ENCODE assay signal across 22 cellular contexts in genomic region chr2:128573531-128573930, GRCh38.
A peak's percentile ranks its signal among the peaks of the same experiment; 100 is the strongest.
DNase-seq lines count a peak whose midpoint lies in the region; ATAC-seq and TF ChIP-seq lines count a peak whose summit lies in the region.
"Had no signal": no experiment of that assay in that cellular context is flagged by ENCODE, and none has a peak within 500 bp of the region (broad histone marks: within the 10 kb centered on the region; RNA-seq: fewer than 3 reads in every experiment).

No MANE protein-coding gene starts in this region.

- H3K36me3 ChIP-seq in right atrium auricular region = no peaks in the 10 kb centered on the region
- H3K36me3 ChIP-seq in naive thymus-derived CD4-positive, alpha-beta T cell (ENCODE audit: control insufficient read depth in 2 of 3, insufficient read depth in 3 of 3, low read length in 3 of 3) = no peaks in the 10 kb centered on the region
- H3K36me3 ChIP-seq: SJSA1 had no signal

- H3K4me3 Mint-ChIP-seq in naive thymus-derived CD4-positive, alpha-beta T cell = no peak overlapping the region
- no peak overlapping the region for H3K4me3 Mint-ChIP-seq in activated naive CD4-positive, alpha-beta T cell treated with anti-CD3 and anti-CD28 coated beads, Interleukin-2, amount 10 ng/mL, durations not matched to agents 7 days and 5 days
- H3K4me3 Mint-ChIP-seq: CD4-positive, alpha-beta memory T cell had no signal

- DNase-seq in right atrium auricular region (ENCODE audit: low spot score) (peak; percentile 36), Right ventricle myocardium inferior (ENCODE audit: missing footprints) (no peak), left lobe of liver (ENCODE audit: low spot score) (peak; percentile 26)
- peak in 1 of 9 donors; percentile 6 for DNase-seq in naive thymus-derived CD4-positive, alpha-beta T cell
- DNase-seq in activated naive CD4-positive, alpha-beta T cell treated with anti-CD3 and anti-CD28 coated beads, Interleukin-2, amount 10 ng/mL, durations not matched to agents 7 days and 5 days = no peak
- DNase-seq in stimulated activated naive CD4-positive, alpha-beta T cell (lab: John Stamatoyannopoulos, UW) = no peak
- DNase-seq: C1 segment of cervical spinal cord; CD4-positive, alpha-beta memory T cell; COR-L47; DMS53; NCI-H1048; NCI-H1417; NCI-H1694; NCI-H2029 treated with DMSO at 0.1 percent for 48 hours; NCI-H446 treated with DMSO at 0.1 percent for 48 hours; NCI-H526; NCI-H82; NK-92 treated with Interleukin-12 subunit alpha and Interleukin-12 subunit beta, amount 100 ng/mL, for 24 hours; PC-3 had no signal

- intact Hi-C loops in Right ventricle myocardium inferior (cut with DNase I) = no loop called here
- intact Hi-C loops in naive thymus-derived CD4-positive, alpha-beta T cell (cut with micrococcal nuclease) = no loop called here

- H3K27me3 Mint-ChIP-seq in naive thymus-derived CD4-positive, alpha-beta T cell = peaks cover 9 to 21% (median 14%) of the 10 kb centered on the region in 5 donors
- H3K27me3 Mint-ChIP-seq in activated naive CD4-positive, alpha-beta T cell treated with anti-CD3 and anti-CD28 coated beads, Interleukin-2, amount 10 ng/mL, durations not matched to agents 7 days and 5 days = peaks cover 3% of the 10 kb centered on the region

- H3K4me3 ChIP-seq in right atrium auricular region = no peak overlapping the region
- no peak overlapping the region for H3K4me3 ChIP-seq in naive thymus-derived CD4-positive, alpha-beta T cell (ENCODE audit: low read length)
- H3K4me3 ChIP-seq: SJSA1 had no signal

- CTCF ChIA-PET in naive thymus-derived CD4-positive, alpha-beta T cell (lab: Charles Lee) = no interaction called here
- CTCF ChIA-PET in activated naive CD4-positive, alpha-beta T cell treated with anti-CD3 and anti-CD28 coated beads, Interleukin-2, amount 10 ng/mL, durations not matched to agents 7 days and 5 days (lab: Charles Lee) = no interaction called here

- TF ChIP-seq CTCF in right atrium auricular region (IDR thresholded peaks at IDR 0.05) = no peak

- H3K4me1 Mint-ChIP-seq in naive thymus-derived CD4-positive, alpha-beta T cell = no peaks in the 10 kb centered on the region
- H3K4me1 Mint-ChIP-seq in activated naive CD4-positive, alpha-beta T cell treated with anti-CD3 and anti-CD28 coated beads, Interleukin-2, amount 10 ng/mL, durations not matched to agents 7 days and 5 days = no peaks in the 10 kb centered on the region
- H3K4me1 Mint-ChIP-seq: CD4-positive, alpha-beta memory T cell had no signal

- no peaks in the 10 kb centered on the region for H3K27me3 ChIP-seq in right atrium auricular region
- no peaks in the 10 kb centered on the region for H3K27me3 ChIP-seq in naive thymus-derived CD4-positive, alpha-beta T cell (ENCODE audit: control insufficient read depth in 2 of 2, insufficient read depth in 2 of 2, low read length in 2 of 2)
- H3K27me3 ChIP-seq: SJSA1 had no signal

- no peak overlapping the region for H3K27ac ChIP-seq in right atrium auricular region
- H3K27ac ChIP-seq in naive thymus-derived CD4-positive, alpha-beta T cell (ENCODE audit: low read depth, low read length) = no peak overlapping the region
- H3K27ac ChIP-seq: HL-60, SJSA1 had no signal

- POLR2A ChIA-PET in naive thymus-derived CD4-positive, alpha-beta T cell (lab: Charles Lee) = no interaction called here

- H3K36me3 Mint-ChIP-seq in naive thymus-derived CD4-positive, alpha-beta T cell = no peaks in the 10 kb centered on the region
- no peaks in the 10 kb centered on the region for H3K36me3 Mint-ChIP-seq in activated naive CD4-positive, alpha-beta T cell treated with anti-CD3 and anti-CD28 coated beads, Interleukin-2, amount 10 ng/mL, durations not matched to agents 7 days and 5 days
- H3K36me3 Mint-ChIP-seq: CD4-positive, alpha-beta memory T cell had no signal

- H3K9me3 Mint-ChIP-seq in naive thymus-derived CD4-positive, alpha-beta T cell = no peaks in the 10 kb centered on the region
- no peaks in the 10 kb centered on the region for H3K9me3 Mint-ChIP-seq in activated naive CD4-positive, alpha-beta T cell treated with anti-CD3 and anti-CD28 coated beads, Interleukin-2, amount 10 ng/mL, durations not matched to agents 7 days and 5 days
- H3K9me3 Mint-ChIP-seq: CD4-positive, alpha-beta memory T cell had no signal

- H3K27ac Mint-ChIP-seq in naive thymus-derived CD4-positive, alpha-beta T cell = no peak overlapping the region
- H3K27ac Mint-ChIP-seq in activated naive CD4-positive, alpha-beta T cell treated with anti-CD3 and anti-CD28 coated beads, Interleukin-2, amount 10 ng/mL, durations not matched to agents 7 days and 5 days = no peak overlapping the region
- H3K27ac Mint-ChIP-seq: CD4-positive, alpha-beta memory T cell had no signal

- H3K4me1 ChIP-seq in right atrium auricular region = no peaks in the 10 kb centered on the region
- H3K4me1 ChIP-seq in naive thymus-derived CD4-positive, alpha-beta T cell (ENCODE audit: control insufficient read depth in 2 of 2, insufficient read depth in 2 of 2, low read length in 2 of 2) = no peaks in the 10 kb centered on the region

- no peak for ATAC-seq in Right ventricle myocardium inferior
- ATAC-seq in left lobe of liver = no peak
- peak; percentile 12 for ATAC-seq in naive thymus-derived CD4-positive, alpha-beta T cell
- no peak for ATAC-seq in GM18907 (IDR thresholded peaks at IDR 0.05; ENCODE audit: unreplicated experiment)
- ATAC-seq: PC-3 had no signal

- no peaks in the 10 kb centered on the region for H3K9me3 ChIP-seq in right atrium auricular region
- H3K9me3 ChIP-seq in naive thymus-derived CD4-positive, alpha-beta T cell (ENCODE audit: control insufficient read depth in 2 of 3, low read length in 3 of 3) = no peaks in the 10 kb centered on the region
- H3K9me3 ChIP-seq: SJSA1 had no signal

Comparison
In these comparisons a context has a peak if more than half of its experiments do, and no peak if none do; other contexts are left out.
1. DNase-seq: peak in right atrium auricular region (single experiment) and left lobe of liver (single experiment); none in Right ventricle myocardium inferior (single experiment), activated naive CD4-positive, alpha-beta T cell treated with anti-CD3 and anti-CD28 coated beads, Interleukin-2, amount 10 ng/mL, durations not matched to agents 7 days and 5 days (single experiment) and stimulated activated naive CD4-positive, alpha-beta T cell (0 of 6).